8 cellular contexts compared by ENCODE assay signal in the genomic region with DNA sequence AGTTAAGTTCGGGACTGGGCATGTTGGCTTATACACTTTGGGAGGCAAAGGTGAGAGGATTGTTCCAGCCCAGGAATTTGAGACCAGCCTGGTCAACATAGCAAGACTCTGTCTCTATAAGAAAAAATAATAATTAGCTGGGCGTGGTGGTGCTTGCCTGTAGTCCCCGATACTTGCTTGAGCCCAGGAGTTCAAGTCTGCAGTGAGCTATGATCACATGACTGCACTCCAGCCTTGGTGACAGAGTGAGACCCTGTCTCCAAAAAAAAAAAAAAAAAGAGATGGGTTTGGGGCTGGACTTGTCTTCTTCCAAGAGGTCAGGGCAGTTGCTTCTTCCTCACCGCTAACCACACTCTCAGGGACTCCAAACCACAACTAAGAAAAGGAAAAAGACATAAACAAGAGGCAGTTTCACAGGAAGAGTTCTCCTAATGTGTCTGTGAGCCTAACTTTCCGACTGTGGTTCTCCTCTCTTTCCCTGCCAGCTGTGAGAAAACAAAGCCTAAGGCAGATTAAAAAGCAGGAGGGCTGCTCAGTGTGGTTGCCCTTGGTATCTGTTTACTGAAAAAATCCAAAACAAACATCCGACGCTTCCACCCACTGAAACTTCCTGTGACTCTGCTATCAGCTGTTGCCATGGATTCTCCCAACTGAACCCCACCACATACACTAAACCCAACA.
A peak's percentile ranks its signal among the peaks of the same experiment; 100 is the strongest.
DNase-seq lines count a peak whose midpoint lies in the region; ATAC-seq and TF ChIP-seq lines count a peak whose summit lies in the region.

No MANE protein-coding gene starts in this region.

- TF ChIP-seq CTCF in choroid plexus epithelial cell (conservative IDR thresholded peaks at IDR 0.05; ENCODE audit: low read depth, low read length) (no peak), nephron progenitor cell (IDR thresholded peaks at IDR 0.05) (no peak)

- H3K4me3 Mint-ChIP-seq in nephron progenitor cell: no peak overlapping the region
- H3K4me3 Mint-ChIP-seq in stimulated activated effector memory CD8-positive, alpha-beta T cell treated with anti-CD3 and anti-CD28 coated beads, Interleukin-12 subunit alpha, Interleukin-12 subunit beta, amount 100 ng/mL, for 72 hours: no peak overlapping the region

- no peaks in the 10 kb centered on the region for H3K36me3 Mint-ChIP-seq in nephron progenitor cell (ENCODE audit: low read depth)
- H3K36me3 Mint-ChIP-seq in stimulated activated effector memory CD8-positive, alpha-beta T cell treated with anti-CD3 and anti-CD28 coated beads, Interleukin-12 subunit alpha, Interleukin-12 subunit beta, amount 100 ng/mL, for 72 hours: peaks cover under 1% of the 10 kb centered on the region

- no peak overlapping the region for H3K4me3 ChIP-seq in choroid plexus epithelial cell (ENCODE audit: low read depth, low read length)

- H3K9me3 Mint-ChIP-seq in nephron progenitor cell: peaks cover 4% of the 10 kb centered on the region
- no peaks in the 10 kb centered on the region for H3K9me3 Mint-ChIP-seq in stimulated activated effector memory CD8-positive, alpha-beta T cell treated with anti-CD3 and anti-CD28 coated beads, Interleukin-12 subunit alpha, Interleukin-12 subunit beta, amount 100 ng/mL, for 72 hours

- H3K4me1 Mint-ChIP-seq in nephron progenitor cell: peaks cover 57% of the 10 kb centered on the region
- peaks cover 49% of the 10 kb centered on the region for H3K4me1 Mint-ChIP-seq in stimulated activated effector memory CD8-positive, alpha-beta T cell treated with anti-CD3 and anti-CD28 coated beads, Interleukin-12 subunit alpha, Interleukin-12 subunit beta, amount 100 ng/mL, for 72 hours

- ATAC-seq in HG03439 (IDR thresholded peaks at IDR 0.05; ENCODE audit: unreplicated experiment) (no peak), HG02588 (IDR thresholded peaks at IDR 0.05; ENCODE audit: unreplicated experiment) (no peak), GM18907 (IDR thresholded peaks at IDR 0.05; ENCODE audit: unreplicated experiment) (no peak)
- no peak for ATAC-seq in stimulated activated effector memory CD8-positive, alpha-beta T cell treated with anti-CD3 and anti-CD28 coated beads, Interleukin-12 subunit alpha, Interleukin-12 subunit beta, amount 100 ng/mL, for 72 hours

- peaks cover 28% of the 10 kb centered on the region for H3K27me3 Mint-ChIP-seq in nephron progenitor cell (ENCODE audit: low read depth, poor library complexity)

- H3K27ac Mint-ChIP-seq in nephron progenitor cell: peak overlapping the region; percentile 33
- no peak overlapping the region for H3K27ac Mint-ChIP-seq in stimulated activated effector memory CD8-positive, alpha-beta T cell treated with anti-CD3 and anti-CD28 coated beads, Interleukin-12 subunit alpha, Interleukin-12 subunit beta, amount 100 ng/mL, for 72 hours

- DNase-seq in DMS53 (lab: John Stamatoyannopoulos, UW) (peak; percentile 91), MV-4-11 (lab: John Stamatoyannopoulos, UW) (peak; percentile 90), choroid plexus epithelial cell (ENCODE audit: low read depth) (peak; percentile 93), nephron progenitor cell (no peak)
- no peak for DNase-seq in stimulated activated effector memory CD8-positive, alpha-beta T cell treated with anti-CD3 and anti-CD28 coated beads, Interleukin-12 subunit alpha, Interleukin-12 subunit beta, amount 100 ng/mL, for 72 hours (ENCODE audit: low spot score in 2 of 2)

Comparison
In these comparisons a context has a peak if more than half of its experiments do, and no peak if none do; other contexts are left out.
1. DNase-seq: peak in DMS53 (single experiment), MV-4-11 (single experiment) and choroid plexus epithelial cell (single experiment); none in nephron progenitor cell (single experiment) and stimulated activated effector memory CD8-positive, alpha-beta T cell treated with anti-CD3 and anti-CD28 coated beads, Interleukin-12 subunit alpha, Interleukin-12 subunit beta, amount 100 ng/mL, for 72 hours (0 of 2).